Comparison of ENCODE assay signal across 9 cellular contexts in genomic region chr16:56041556-56042140, GRCh38.
DNase-seq lines count a peak whose midpoint lies in the region; ATAC-seq lines count a peak whose summit lies in the region.
"Had no signal": no experiment of that assay in that cellular context is flagged by ENCODE, and none has a peak within 500 bp of the region (broad histone marks: within the 10 kb centered on the region; RNA-seq: fewer than 3 reads in every experiment).

No MANE protein-coding gene starts in this region.

- H3K27me3 Mint-ChIP-seq in stimulated activated memory B cell treated with anti-CD40 and anti-IgM and Interleukin-4, amounts not matched to agents 10 μg/mL and 1 μg/mL and 100 μg/mL, for 72 hours, result peaks cover 31% of the 10 kb centered on the region

- H3K27ac Mint-ChIP-seq in stimulated activated memory B cell treated with anti-CD40 and anti-IgM and Interleukin-4, amounts not matched to agents 10 μg/mL and 1 μg/mL and 100 μg/mL, for 72 hours, result no peak overlapping the region
- H3K27ac Mint-ChIP-seq: natural killer cell treated with Interleukin-12 subunit alpha and Interleukin-12 subunit beta and Interleukin-15 and Interleukin-18, amount 100 ng/mL, for 72 hours had no signal

- peaks cover 10% of the 10 kb centered on the region for H3K36me3 Mint-ChIP-seq in stimulated activated memory B cell treated with anti-CD40 and anti-IgM and Interleukin-4, amounts not matched to agents 10 μg/mL and 1 μg/mL and 100 μg/mL, for 72 hours

- H3K9me3 Mint-ChIP-seq in stimulated activated memory B cell treated with anti-CD40 and anti-IgM and Interleukin-4, amounts not matched to agents 10 μg/mL and 1 μg/mL and 100 μg/mL, for 72 hours, result peaks cover 8% of the 10 kb centered on the region

- peak; percentile 4 for DNase-seq in SIG-M5 treated with dmso at 0.1 percent for 504 hours (lab: John Stamatoyannopoulos, UW; ENCODE audit: unreplicated experiment)
- no peak for DNase-seq in SIG-M5 (lab: John Stamatoyannopoulos, UW)
- DNase-seq in NCI-H1105 treated with DMSO at 0.1 percent for 48 hours (lab: John Stamatoyannopoulos, UW), result peak; percentile 45
- peak; percentile 55 for DNase-seq in activated CD8-positive, alpha-beta memory T cell treated with anti-CD3 and anti-CD28 coated beads, Interleukin-2, amount 50 U/mL, for 48 hours
- peak; percentile 6 for DNase-seq in hepatic stellate cell (ENCODE audit: low spot score)
- DNase-seq in AG08395 (ENCODE audit: low spot score), result no peak

- H3K4me1 Mint-ChIP-seq in stimulated activated memory B cell treated with anti-CD40 and anti-IgM and Interleukin-4, amounts not matched to agents 10 μg/mL and 1 μg/mL and 100 μg/mL, for 72 hours, result no peaks in the 10 kb centered on the region

- peak; percentile 78 for ATAC-seq in stimulated activated memory B cell treated with anti-CD40 and anti-IgM and Interleukin-4, amounts not matched to agents 10 μg/mL and 1 μg/mL and 100 μg/mL, for 72 hours
- ATAC-seq in GM21390 (IDR thresholded peaks at IDR 0.05; ENCODE audit: unreplicated experiment), result no peak

- H3K4me3 Mint-ChIP-seq in stimulated activated memory B cell treated with anti-CD40 and anti-IgM and Interleukin-4, amounts not matched to agents 10 μg/mL and 1 μg/mL and 100 μg/mL, for 72 hours, result no peak overlapping the region
- H3K4me3 Mint-ChIP-seq: natural killer cell treated with Interleukin-12 subunit alpha and Interleukin-12 subunit beta and Interleukin-15 and Interleukin-18, amount 100 ng/mL, for 72 hours had no signal

Comparison
In these comparisons a context has a peak if more than half of its experiments do, and no peak if none do; other contexts are left out.
1. DNase-seq: peak in SIG-M5 treated with dmso at 0.1 percent for 504 hours (single experiment), NCI-H1105 treated with DMSO at 0.1 percent for 48 hours (single experiment), activated CD8-positive, alpha-beta memory T cell treated with anti-CD3 and anti-CD28 coated beads, Interleukin-2, amount 50 U/mL, for 48 hours (single experiment) and hepatic stellate cell (single experiment); none in SIG-M5 (single experiment) and AG08395 (single experiment).